Comparison of ENCODE assay signal across 29 cellular contexts in the genomic region with DNA sequence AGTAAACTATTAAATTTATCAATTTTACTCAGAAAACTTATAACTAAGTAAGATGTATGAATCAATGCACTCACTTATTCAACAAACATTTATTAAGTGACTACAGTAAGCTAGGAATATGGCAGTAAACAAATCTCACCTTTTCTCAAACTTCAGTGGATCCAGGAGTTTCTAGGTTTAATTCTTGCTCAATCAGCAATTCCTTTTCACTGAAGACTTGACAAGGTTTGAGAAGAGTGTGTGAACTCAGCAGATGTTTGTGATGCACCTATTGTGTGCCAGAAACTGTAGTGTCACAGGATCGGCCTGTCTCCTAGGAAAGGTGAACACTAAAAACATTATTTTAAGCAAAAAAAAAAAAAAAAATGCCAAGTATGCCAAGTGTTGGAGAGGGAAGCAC.
"Had no signal": no experiment of that assay in that cellular context is flagged by ENCODE, and none has a peak within 500 bp of the region (broad histone marks: within the 10 kb centered on the region; RNA-seq: fewer than 3 reads in every experiment).

No MANE protein-coding gene starts in this region.

- H3K4me2 ChIP-seq: PC-9 had no signal

- H3K36me3 Mint-ChIP-seq: activated CD4-positive, alpha-beta memory T cell treated with anti-CD3 and anti-CD28 coated beads for 36 hours; activated naive CD8-positive, alpha-beta T cell; brain had no signal

- H3K27ac Mint-ChIP-seq: activated CD4-positive, alpha-beta memory T cell treated with anti-CD3 and anti-CD28 coated beads for 36 hours; activated CD4-positive, alpha-beta T cell treated with anti-CD3 and anti-CD28 coated beads, Interleukin-2, amount 10 ng/mL, durations not matched to agents 7 days and 5 days; activated naive CD4-positive, alpha-beta T cell treated with anti-CD3 and anti-CD28 coated beads for 36 hours; activated naive CD8-positive, alpha-beta T cell; activated naive CD8-positive, alpha-beta T cell treated with anti-CD3 and anti-CD28 coated beads, Interleukin-2, amount 50 U/mL, for 24 hours; activated T-helper 1 cell treated with anti-CD3 and anti-CD28 coated beads, Interleukin-12 subunit alpha, Interleukin-12 subunit beta, Interleukin-2, Interleukin-4 antibody, amounts not matched to agents 30 ng/mL and 10 ng/mL and 1 ng/mL, durations not matched to agents 14 hours and 24 hours and 36 hours; brain; T-helper 1 cell treated with Interleukin-12 subunit alpha and Interleukin-12 subunit beta and Interleukin-4 antibody, amounts not matched to agents 30 μg/mL and 1 μg/mL, for 36 hours; T-helper 2 cell treated with Interferon-gamma antibody and Interleukin-4, amounts not matched to agents 5 μg/mL and 100 μg/mL, for 36 hours had no signal

- DNase-seq: activated CD4-positive, alpha-beta memory T cell treated with anti-CD3 and anti-CD28 coated beads for 36 hours; activated CD4-positive, alpha-beta T cell treated with anti-CD3 and anti-CD28 coated beads, Interleukin-2, amount 10 ng/mL, durations not matched to agents 7 days and 5 days; activated CD8-positive, alpha-beta memory T cell treated with anti-CD3 and anti-CD28 coated beads, Interleukin-2, amount 50 U/mL, for 4 hours; activated gamma-delta T cell treated with Interleukin-2 at 50 U/mL for 16 hours; activated naive CD4-positive, alpha-beta T cell treated with anti-CD3 and anti-CD28 coated beads for 36 hours; activated naive CD8-positive, alpha-beta T cell treated with anti-CD3 and anti-CD28 coated beads, Interleukin-2, amount 50 U/mL, for 24 hours; activated T-cell treated with anti-CD3 and anti-CD28 coated beads for 4 hours; activated T-cell treated with anti-CD3 and anti-CD28 coated beads, Interleukin-2, amount 50 U/mL, for 4 hours; anterior cingulate cortex; caudate nucleus; cerebellar nuclear complex; Karpas-422; NCI-H1092; NCI-H1436 treated with DMSO at 0.1 percent for 48 hours; NCI-H187; NCI-H2029 treated with DMSO at 0.1 percent for 48 hours; NCI-H2107; NCI-H2171; NCI-H510A; NCI-H526; NCI-H748 treated with DMSO at 0.1 percent for 48 hours; PC-9; Right ventricle myocardium superior had no signal

- ATAC-seq: activated naive CD8-positive, alpha-beta T cell treated with anti-CD3 and anti-CD28 coated beads, Interleukin-2, amount 50 U/mL, for 24 hours; activated T-cell treated with anti-CD3 and anti-CD28 coated beads, Interleukin-2, amount 50 U/mL, for 4 hours had no signal

- H2AFZ ChIP-seq: PC-9 had no signal

- H3K9me3 Mint-ChIP-seq: activated CD4-positive, alpha-beta memory T cell treated with anti-CD3 and anti-CD28 coated beads for 36 hours; activated CD4-positive, alpha-beta T cell treated with anti-CD3 and anti-CD28 coated beads, Interleukin-2, amount 10 ng/mL, durations not matched to agents 7 days and 5 days; activated naive CD4-positive, alpha-beta T cell treated with anti-CD3 and anti-CD28 coated beads for 36 hours; activated naive CD8-positive, alpha-beta T cell treated with anti-CD3 and anti-CD28 coated beads, Interleukin-2, amount 50 U/mL, for 24 hours; activated T-cell treated with anti-CD3 and anti-CD28 coated beads, Interleukin-2, amount 50 U/mL, for 4 hours; activated T-helper 1 cell treated with anti-CD3 and anti-CD28 coated beads, Interleukin-12 subunit alpha, Interleukin-12 subunit beta, Interleukin-2, Interleukin-4 antibody, amounts not matched to agents 30 ng/mL and 10 ng/mL and 1 ng/mL, durations not matched to agents 14 hours and 24 hours and 36 hours; T-helper 1 cell treated with Interleukin-12 subunit alpha and Interleukin-12 subunit beta and Interleukin-4 antibody, amounts not matched to agents 30 μg/mL and 1 μg/mL, for 36 hours; T-helper 2 cell treated with Interferon-gamma antibody and Interleukin-4, amounts not matched to agents 5 μg/mL and 100 μg/mL, for 36 hours had no signal

- H3K4me3 ChIP-seq: PC-9, SK-N-MC had no signal

- H3K27ac ChIP-seq: PC-9, SK-N-MC had no signal
